Comparison of ENCODE assay signal across 1 cellular context in the genomic region with DNA sequence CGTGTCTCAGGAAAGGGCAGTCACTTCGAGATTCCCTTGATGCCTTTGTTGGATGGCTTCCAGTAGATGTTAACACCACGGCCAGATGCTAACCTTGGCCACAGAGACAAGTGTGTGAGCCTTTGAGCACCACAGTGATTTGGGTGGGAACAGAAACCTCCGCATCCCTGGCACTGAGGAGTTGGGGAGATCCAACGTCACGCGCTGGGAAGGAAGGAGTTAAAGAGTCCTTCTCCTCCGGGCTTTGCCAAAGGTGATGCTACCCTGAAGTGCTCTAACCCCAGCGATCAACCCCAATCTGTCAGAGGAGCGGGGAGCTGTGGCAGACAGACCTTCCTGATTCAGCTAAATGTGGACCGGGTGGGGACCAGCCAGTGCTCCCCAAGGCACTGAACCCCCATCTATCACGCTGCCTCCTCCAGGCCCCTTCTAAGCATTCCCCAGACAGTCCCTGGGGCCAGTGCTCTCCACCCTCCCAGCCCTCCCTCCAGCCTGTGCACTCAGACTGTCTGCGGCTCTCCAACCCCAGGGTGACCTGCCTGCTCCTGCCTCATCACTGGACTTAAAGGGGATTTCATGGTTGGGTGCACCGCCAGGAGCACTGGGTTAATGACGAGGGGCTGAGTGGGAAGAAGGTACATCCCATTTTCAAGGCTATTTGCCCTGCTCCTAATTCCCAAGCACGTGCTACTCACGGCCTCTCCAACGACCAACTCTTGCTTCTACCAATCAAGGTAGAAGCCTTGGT.
A peak's percentile ranks its signal among the peaks of the same experiment; 100 is the strongest.
TF ChIP-seq lines count a peak whose summit lies in the region.

No MANE protein-coding gene starts in this region.

TF ChIP-seq in HepG2, 621 proteins besides CTCF, POLR2A, EP300 and RAD21 (continued from another document):
- TF ChIP-seq ZNF652 (CRISPR knock-in tag; IDR thresholded peaks at IDR 0.05; ENCODE audit: borderline replicate concordance, low read depth): peak; percentile 17; the same call in 1 of the 2 replicates
